24 cellular contexts compared by ENCODE assay signal in genomic region chr1:12529640-12530174, GRCh38.
DNase-seq lines count a peak whose midpoint lies in the region; ATAC-seq and TF ChIP-seq lines count a peak whose summit lies in the region.
"Had no signal": no experiment of that assay in that cellular context is flagged by ENCODE, and none has a peak within 500 bp of the region (broad histone marks: within the 10 kb centered on the region; RNA-seq: fewer than 3 reads in every experiment).

No MANE protein-coding gene starts in this region.

- DNase-seq in Caco-2 = no peak
- no peak for DNase-seq in Panc1 (ENCODE audit: low read depth, low spot score)
- peak; percentile 0 for DNase-seq in islet precursor cell
- peak; percentile 10 for DNase-seq in spleen
- no peak for DNase-seq in MCF 10A (ENCODE audit: unreplicated experiment)
- DNase-seq in PC-3 = no peak
- no peak for DNase-seq in MG63
- DNase-seq: activated CD8-positive, alpha-beta memory T cell treated with anti-CD3 and anti-CD28 coated beads, Interleukin-2, amount 10 ng/mL, durations not matched to agents 7 days and 5 days; activated effector memory CD4-positive, alpha-beta T cell treated with Interleukin-2 at 50 U/mL for 16 hours; caudate nucleus; COR-L47; effector CD4-positive, alpha-beta T cell; HFFc6; IMR-90; kidney; natural killer cell; NCI-H1436 treated with DMSO at 0.1 percent for 48 hours; NCI-H526 treated with DMSO at 0.1 percent for 48 hours had no signal

- no peaks in the 10 kb centered on the region for H3K9me3 Mint-ChIP-seq in Caco-2 (ENCODE audit: unreplicated experiment)
- H3K9me3 Mint-ChIP-seq in MCF 10A (ENCODE audit: unreplicated experiment) = no peaks in the 10 kb centered on the region
- H3K9me3 Mint-ChIP-seq: HFFc6, memory B cell, natural killer cell had no signal

- H3K27me3 ChIP-seq in Caco-2 (replicated peaks; ENCODE audit: control insufficient read depth, insufficient read depth, low read length) = no peaks in the 10 kb centered on the region
- no peaks in the 10 kb centered on the region for H3K27me3 ChIP-seq in Panc1 (ENCODE audit: control insufficient read depth, insufficient read depth, low read length)
- H3K27me3 ChIP-seq in spleen (replicated peaks in 1 of 7) = no peaks in the 10 kb centered on the region
- no peaks in the 10 kb centered on the region for H3K27me3 ChIP-seq in PC-3 (ENCODE audit: low read length)
- no peaks in the 10 kb centered on the region for H3K27me3 ChIP-seq in MG63
- H3K27me3 ChIP-seq: esophagus muscularis mucosa, gastroesophageal sphincter, ovary had no signal

- in situ Hi-C loops in Panc1 (cut with HindIII; ENCODE audit: low pct_unique_long_range_greater_than_20kb, low sequenced_read_pairs) = no loop called here

- H3K36me3 Mint-ChIP-seq in Caco-2 (ENCODE audit: insufficient read depth, unreplicated experiment) (no peaks in the 10 kb centered on the region), MCF 10A (ENCODE audit: insufficient read depth, unreplicated experiment) (peaks cover 6% of the 10 kb centered on the region)
- H3K36me3 Mint-ChIP-seq: activated CD8-positive, alpha-beta memory T cell treated with anti-CD3 and anti-CD28 coated beads, Interleukin-2, amount 10 ng/mL, durations not matched to agents 7 days and 5 days; memory B cell; natural killer cell had no signal

- H3K4me1 Mint-ChIP-seq in Caco-2 (ENCODE audit: low read depth, unreplicated experiment) (peaks cover 29% of the 10 kb centered on the region), MCF 10A (ENCODE audit: insufficient read depth, unreplicated experiment) (peaks cover 9% of the 10 kb centered on the region)
- H3K4me1 Mint-ChIP-seq: memory B cell had no signal

- H2AFZ ChIP-seq in PC-3 (ENCODE audit: low read length) = no peak overlapping the region

- ATAC-seq in Panc1 (no peak), PC-3 (no peak)
- ATAC-seq: activated CD4-positive, CD25-positive, alpha-beta regulatory T cell treated with anti-CD3 and anti-CD28 coated beads, Interleukin-2, amount 50 U/mL, for 24 hours; activated CD8-positive, alpha-beta memory T cell treated with anti-CD3 and anti-CD28 coated beads, Interleukin-2, amount 10 ng/mL, durations not matched to agents 7 days and 5 days; gastroesophageal sphincter; natural killer cell; sciatic nerve had no signal

- BruUV-seq in Caco-2 (replicated peaks; lab: Mats Ljungman, UMichigan) = no TSS peak
- BruUV-seq in Panc1 (replicated peaks; lab: Mats Ljungman, UMichigan) = no TSS peak
- no TSS peak for BruUV-seq in MCF 10A (replicated peaks; lab: Mats Ljungman, UMichigan)
- no TSS peak for BruUV-seq in PC-3 (replicated peaks; lab: Mats Ljungman, UMichigan)

- H3K4me3 ChIP-seq in Caco-2 (ENCODE audit: low read depth, low read length) (no peak overlapping the region), Panc1 (ENCODE audit: low read depth in 2 of 2, low read length in 2 of 2) (no peak overlapping the region), spleen (no peak overlapping the region), PC-3 (ENCODE audit: low read length) (no peak overlapping the region), MG63 (no peak overlapping the region)
- H3K4me3 ChIP-seq: esophagus muscularis mucosa, gastroesophageal sphincter, ovary had no signal

- no peaks in the 10 kb centered on the region for H3K9me2 ChIP-seq in PC-3 (replicated peaks; ENCODE audit: low read length)

- no peaks in the 10 kb centered on the region for H3F3A ChIP-seq in PC-3 (ENCODE audit: low read length, unreplicated experiment)

- CTCF ChIA-PET in Caco-2 (lab: Charles Lee) (interaction anchor here (1.0 kb wide), 1 partner anchor 9 kb away, joined by 3 read pairs; no protein-coding TSS in a partner anchor), Panc1 (lab: Charles Lee) (no interaction called here), MCF 10A (lab: Yijun Ruan, JAX) (interaction anchor here (1.0 kb wide), 1 partner anchor 17 kb away, joined by 4 read pairs; no protein-coding TSS in a partner anchor), PC-3 (lab: Charles Lee) (no interaction called here)

- H3K9me3 ChIP-seq in Caco-2 (no peaks in the 10 kb centered on the region), Panc1 (ENCODE audit: control insufficient read depth, insufficient read depth, low read depth, low read length) (no peaks in the 10 kb centered on the region), spleen (no peaks in the 10 kb centered on the region), PC-3 (ENCODE audit: low read length) (no peaks in the 10 kb centered on the region), MG63 (no peaks in the 10 kb centered on the region)
- H3K9me3 ChIP-seq: esophagus muscularis mucosa, gastroesophageal sphincter, ovary had no signal

- TF ChIP-seq CTCF in Caco-2 (IDR thresholded peaks at IDR 0.05; ENCODE audit: insufficient read depth in 1 of 2, low read depth in 1 of 2, low read length in 1 of 2, severe bottlenecking in 1 of 2, unreplicated experiment in 1 of 2) = no peak
- TF ChIP-seq CTCF in Panc1 (IDR thresholded peaks at IDR 0.05) = no peak
- TF ChIP-seq CTCF in spleen (IDR thresholded peaks at IDR 0.05 in 8 of 11, conservative IDR thresholded peaks at IDR 0.05 in 3 of 11) = no peak
- TF ChIP-seq CTCF in MCF 10A (IDR thresholded peaks at IDR 0.05; ENCODE audit: unreplicated experiment) = no peak
- no peak for TF ChIP-seq CTCF in PC-3 (conservative IDR thresholded peaks at IDR 0.05; ENCODE audit: low read depth, low read length)

- H3K27ac Mint-ChIP-seq in Caco-2 (ENCODE audit: unreplicated experiment) = peak overlapping the region; percentile 39
- no peak overlapping the region for H3K27ac Mint-ChIP-seq in MCF 10A (ENCODE audit: low read depth, unreplicated experiment)
- H3K27ac Mint-ChIP-seq: activated CD8-positive, alpha-beta memory T cell treated with anti-CD3 and anti-CD28 coated beads, Interleukin-2, amount 10 ng/mL, durations not matched to agents 7 days and 5 days; HFFc6; memory B cell; natural killer cell had no signal

- no peak for TF ChIP-seq POLR2A in spleen (IDR thresholded peaks at IDR 0.05)

- H3K4me1 ChIP-seq in Caco-2 = peaks cover 30% of the 10 kb centered on the region
- peaks cover 33% of the 10 kb centered on the region for H3K4me1 ChIP-seq in Panc1 (ENCODE audit: control insufficient read depth, insufficient read depth, low read length)
- peaks cover 0 to 32% (median 11%) of the 10 kb centered on the region in 6 donors for H3K4me1 ChIP-seq in spleen
- H3K4me1 ChIP-seq in PC-3 (ENCODE audit: insufficient read depth, low read length) = peaks cover 32% of the 10 kb centered on the region

- no peak overlapping the region for H3K4me3 Mint-ChIP-seq in Caco-2 (ENCODE audit: unreplicated experiment)
- H3K4me3 Mint-ChIP-seq in MCF 10A (ENCODE audit: unreplicated experiment) = no peak overlapping the region
- H3K4me3 Mint-ChIP-seq: activated CD8-positive, alpha-beta memory T cell treated with anti-CD3 and anti-CD28 coated beads, Interleukin-2, amount 10 ng/mL, durations not matched to agents 7 days and 5 days; HFFc6; memory B cell; natural killer cell had no signal

- 87 to 100% (median 95%) methylated on average over 3 of the region's 3 CpGs for WGBS in spleen, 5 donors

- intact Hi-C loops in Caco-2 (cut with micrococcal nuclease; ENCODE audit: unreplicated experiment) = loop anchor here (1.0 to 5.0 kb wide), 3 partner anchors 27 to 88 kb away; partner anchors contain the start of gene DHRS3
- intact Hi-C loops in Panc1 (cut with micrococcal nuclease; ENCODE audit: unreplicated experiment) = loop anchor here (5.0 kb wide), 1 partner anchor 47 kb away; no protein-coding TSS in a partner anchor
- intact Hi-C loops in spleen (cut with DNase I; ENCODE audit: low total_unique reads) = loop anchor here (10.0 kb wide), 1 partner anchor 65 kb away; no protein-coding TSS in a partner anchor
- intact Hi-C loops in MCF 10A (cut with micrococcal nuclease) = no loop called here
- intact Hi-C loops in PC-3 (cut with micrococcal nuclease) = no loop called here

- no peaks in the 10 kb centered on the region for H3K79me2 ChIP-seq in PC-3 (ENCODE audit: low read length)

- H3K36me3 ChIP-seq in Caco-2 (ENCODE audit: control insufficient read depth, insufficient read depth, low read length) (no peaks in the 10 kb centered on the region), Panc1 (ENCODE audit: control insufficient read depth, insufficient read depth, low read length) (no peaks in the 10 kb centered on the region), spleen (no peaks in the 10 kb centered on the region), PC-3 (ENCODE audit: low read depth, low read length) (no peaks in the 10 kb centered on the region), MG63 (no peaks in the 10 kb centered on the region)
- H3K36me3 ChIP-seq: esophagus muscularis mucosa, gastroesophageal sphincter, ovary had no signal

- no peak overlapping the region for H3K9ac ChIP-seq in PC-3 (ENCODE audit: low read length)

- no peaks in the 10 kb centered on the region for H4K20me1 ChIP-seq in PC-3 (ENCODE audit: low read length)

- no peak overlapping the region for H3K4me2 ChIP-seq in PC-3 (ENCODE audit: low read length)

- peak overlapping the region; percentile 76 for H3K27ac ChIP-seq in Panc1 (ENCODE audit: low read length)
- no peak overlapping the region for H3K27ac ChIP-seq in spleen
- no peak overlapping the region for H3K27ac ChIP-seq in PC-3 (ENCODE audit: low read length)
- H3K27ac ChIP-seq: esophagus muscularis mucosa, gastroesophageal sphincter, ovary had no signal

- H3K27me3 Mint-ChIP-seq in Caco-2 (ENCODE audit: insufficient read depth, unreplicated experiment) (no peaks in the 10 kb centered on the region), MCF 10A (ENCODE audit: insufficient read depth, unreplicated experiment) (no peaks in the 10 kb centered on the region)
- H3K27me3 Mint-ChIP-seq: activated CD8-positive, alpha-beta memory T cell treated with anti-CD3 and anti-CD28 coated beads, Interleukin-2, amount 10 ng/mL, durations not matched to agents 7 days and 5 days; memory B cell had no signal

- POLR2A ChIA-PET in Caco-2 (lab: Charles Lee) = no interaction called here
- POLR2A ChIA-PET in Panc1 (lab: Charles Lee) = no interaction called here
- POLR2A ChIA-PET in MCF 10A (lab: Yijun Ruan, JAX) = interaction anchor here (0.7 kb wide), 1 partner anchor 205 kb away, joined by 3 read pairs; no protein-coding TSS in a partner anchor
- POLR2A ChIA-PET in PC-3 (lab: Charles Lee; ENCODE audit: unreplicated experiment) = interaction anchor here (0.5 kb wide), 1 partner anchor 88 kb away, joined by 9 read pairs; the partner anchor contains the start of gene DHRS3

Comparison
In these comparisons a context has a peak if more than half of its experiments do, and no peak if none do; other contexts are left out.
1. DNase-seq: peak in islet precursor cell (single experiment) and spleen (single experiment); none in Caco-2 (0 of 2), Panc1 (single experiment), MCF 10A (single experiment), PC-3 (single experiment) and MG63 (single experiment).
2. CTCF ChIA-PET loops: an anchor here in Caco-2 (1.0 kb wide) and MCF 10A (1.0 kb wide); none called in Panc1 and PC-3.
3. POLR2A ChIA-PET loops: an anchor here in MCF 10A (0.7 kb wide) and PC-3 (0.5 kb wide); none called in Caco-2 and Panc1.
4. intact Hi-C loops: an anchor here in Caco-2 (1.0 to 5.0 kb wide), Panc1 (5.0 kb wide) and spleen (10.0 kb wide); none called in MCF 10A and PC-3.